Comparison of ENCODE assay signal across 1 cellular context in the genomic region with DNA sequence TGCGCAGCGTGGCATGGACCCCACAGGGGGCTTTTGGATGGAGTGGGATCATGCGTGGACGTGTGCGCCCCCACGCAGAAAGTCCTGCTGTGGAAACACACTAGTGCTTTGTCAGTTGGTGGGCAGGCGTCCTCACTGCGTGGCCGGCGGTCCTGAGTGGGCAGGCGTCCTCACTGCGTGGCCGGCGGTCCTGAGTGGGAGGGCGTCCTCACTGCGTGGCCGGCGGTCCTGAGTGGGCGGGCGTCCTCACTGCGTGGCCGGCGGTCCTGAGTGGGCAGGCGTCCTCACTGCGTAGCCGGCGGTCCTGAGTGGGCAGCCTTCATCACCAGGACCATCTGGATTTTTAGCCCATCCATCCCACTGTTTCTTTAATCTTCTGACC.
TF ChIP-seq lines count a peak whose summit lies in the region.

No MANE protein-coding gene starts in this region.

TF ChIP-seq in H1, 55 proteins besides CTCF, POLR2A, EP300 and RAD21 (continued from another document):
- TF ChIP-seq CHD7 (IDR thresholded peaks at IDR 0.05; ENCODE audit: insufficient replicate concordance, low read length) (no peak), KDM1A (IDR thresholded peaks at IDR 0.05; ENCODE audit: borderline replicate concordance, low read length) (no peak), TBP (IDR thresholded peaks at IDR 0.05; ENCODE audit: low read depth, low read length) (no peak), SP2 (IDR thresholded peaks at IDR 0.05; ENCODE audit: low read length) (no peak), BACH1 (IDR thresholded peaks at IDR 0.05; ENCODE audit: low read length) (no peak)
- TF ChIP-seq, protein P1, sequence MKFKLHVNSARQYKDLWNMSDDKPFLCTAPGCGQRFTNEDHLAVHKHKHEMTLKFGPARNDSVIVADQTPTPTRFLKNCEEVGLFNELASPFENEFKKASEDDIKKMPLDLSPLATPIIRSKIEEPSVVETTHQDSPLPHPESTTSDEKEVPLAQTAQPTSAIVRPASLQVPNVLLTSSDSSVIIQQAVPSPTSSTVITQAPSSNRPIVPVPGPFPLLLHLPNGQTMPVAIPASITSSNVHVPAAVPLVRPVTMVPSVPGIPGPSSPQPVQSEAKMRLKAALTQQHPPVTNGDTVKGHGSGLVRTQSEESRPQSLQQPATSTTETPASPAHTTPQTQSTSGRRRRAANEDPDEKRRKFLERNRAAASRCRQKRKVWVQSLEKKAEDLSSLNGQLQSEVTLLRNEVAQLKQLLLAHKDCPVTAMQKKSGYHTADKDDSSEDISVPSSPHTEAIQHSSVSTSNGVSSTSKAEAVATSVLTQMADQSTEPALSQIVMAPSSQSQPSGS (IDR thresholded peaks at IDR 0.05; ENCODE audit: low read length) = no peak
- TF ChIP-seq, protein P2, sequence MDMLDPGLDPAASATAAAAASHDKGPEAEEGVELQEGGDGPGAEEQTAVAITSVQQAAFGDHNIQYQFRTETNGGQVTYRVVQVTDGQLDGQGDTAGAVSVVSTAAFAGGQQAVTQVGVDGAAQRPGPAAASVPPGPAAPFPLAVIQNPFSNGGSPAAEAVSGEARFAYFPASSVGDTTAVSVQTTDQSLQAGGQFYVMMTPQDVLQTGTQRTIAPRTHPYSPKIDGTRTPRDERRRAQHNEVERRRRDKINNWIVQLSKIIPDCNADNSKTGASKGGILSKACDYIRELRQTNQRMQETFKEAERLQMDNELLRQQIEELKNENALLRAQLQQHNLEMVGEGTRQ (IDR thresholded peaks at IDR 0.05; ENCODE audit: low read length) = no peak
